ENCODE assay signal across 2 cellular contexts in the genomic region with DNA sequence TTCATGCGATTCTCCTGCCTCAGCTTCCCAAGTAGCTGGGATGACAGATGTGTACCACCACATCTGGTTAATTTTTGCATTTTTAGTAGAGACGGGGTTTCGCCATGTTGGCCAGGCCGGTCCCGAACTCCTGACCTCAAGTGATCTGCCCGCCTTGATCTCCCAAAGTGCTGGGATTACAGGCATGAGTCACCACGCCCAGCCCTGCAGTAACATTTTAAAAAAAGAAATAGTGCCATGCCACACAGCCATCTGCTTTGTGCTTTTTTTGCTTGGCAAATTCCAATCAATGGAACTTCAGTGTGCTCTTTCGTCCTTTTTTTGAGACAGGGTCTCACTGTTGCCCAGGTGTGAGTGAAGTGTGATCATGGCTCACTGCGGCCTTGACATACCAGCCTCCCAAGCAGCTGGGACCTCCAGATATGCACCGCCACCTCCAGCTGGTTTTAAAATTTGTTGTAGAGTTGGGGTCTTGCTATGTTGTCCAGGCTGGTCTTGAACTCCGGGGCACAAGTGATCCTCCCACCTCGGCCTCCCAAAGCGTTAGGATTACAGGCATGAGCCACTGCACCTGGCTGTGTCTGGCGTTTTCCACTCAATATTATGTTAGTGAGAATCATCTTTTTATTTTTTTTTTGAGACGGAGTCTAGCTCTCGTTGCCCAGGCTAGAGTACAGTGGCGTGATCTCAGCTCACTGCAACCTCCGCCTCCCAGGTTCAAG.
A peak's percentile ranks its signal among the peaks of the same experiment; 100 is the strongest.
TF ChIP-seq lines count a peak whose summit lies in the region.

No MANE protein-coding gene starts in this region.

TF ChIP-seq in HCT116, 20 proteins besides CTCF, POLR2A, EP300 and RAD21:
- TF ChIP-seq JUND (IDR thresholded peaks at IDR 0.05) = peak; percentile 5; the same call in 1 of the 2 replicates
- TF ChIP-seq TCF7L2 (IDR thresholded peaks at IDR 0.05; ENCODE audit: borderline replicate concordance, extremely low read depth, insufficient read depth, insufficient read length) = no peak

TF ChIP-seq in H1, 55 proteins besides CTCF, POLR2A, EP300 and RAD21:
- TF ChIP-seq, protein P1, sequence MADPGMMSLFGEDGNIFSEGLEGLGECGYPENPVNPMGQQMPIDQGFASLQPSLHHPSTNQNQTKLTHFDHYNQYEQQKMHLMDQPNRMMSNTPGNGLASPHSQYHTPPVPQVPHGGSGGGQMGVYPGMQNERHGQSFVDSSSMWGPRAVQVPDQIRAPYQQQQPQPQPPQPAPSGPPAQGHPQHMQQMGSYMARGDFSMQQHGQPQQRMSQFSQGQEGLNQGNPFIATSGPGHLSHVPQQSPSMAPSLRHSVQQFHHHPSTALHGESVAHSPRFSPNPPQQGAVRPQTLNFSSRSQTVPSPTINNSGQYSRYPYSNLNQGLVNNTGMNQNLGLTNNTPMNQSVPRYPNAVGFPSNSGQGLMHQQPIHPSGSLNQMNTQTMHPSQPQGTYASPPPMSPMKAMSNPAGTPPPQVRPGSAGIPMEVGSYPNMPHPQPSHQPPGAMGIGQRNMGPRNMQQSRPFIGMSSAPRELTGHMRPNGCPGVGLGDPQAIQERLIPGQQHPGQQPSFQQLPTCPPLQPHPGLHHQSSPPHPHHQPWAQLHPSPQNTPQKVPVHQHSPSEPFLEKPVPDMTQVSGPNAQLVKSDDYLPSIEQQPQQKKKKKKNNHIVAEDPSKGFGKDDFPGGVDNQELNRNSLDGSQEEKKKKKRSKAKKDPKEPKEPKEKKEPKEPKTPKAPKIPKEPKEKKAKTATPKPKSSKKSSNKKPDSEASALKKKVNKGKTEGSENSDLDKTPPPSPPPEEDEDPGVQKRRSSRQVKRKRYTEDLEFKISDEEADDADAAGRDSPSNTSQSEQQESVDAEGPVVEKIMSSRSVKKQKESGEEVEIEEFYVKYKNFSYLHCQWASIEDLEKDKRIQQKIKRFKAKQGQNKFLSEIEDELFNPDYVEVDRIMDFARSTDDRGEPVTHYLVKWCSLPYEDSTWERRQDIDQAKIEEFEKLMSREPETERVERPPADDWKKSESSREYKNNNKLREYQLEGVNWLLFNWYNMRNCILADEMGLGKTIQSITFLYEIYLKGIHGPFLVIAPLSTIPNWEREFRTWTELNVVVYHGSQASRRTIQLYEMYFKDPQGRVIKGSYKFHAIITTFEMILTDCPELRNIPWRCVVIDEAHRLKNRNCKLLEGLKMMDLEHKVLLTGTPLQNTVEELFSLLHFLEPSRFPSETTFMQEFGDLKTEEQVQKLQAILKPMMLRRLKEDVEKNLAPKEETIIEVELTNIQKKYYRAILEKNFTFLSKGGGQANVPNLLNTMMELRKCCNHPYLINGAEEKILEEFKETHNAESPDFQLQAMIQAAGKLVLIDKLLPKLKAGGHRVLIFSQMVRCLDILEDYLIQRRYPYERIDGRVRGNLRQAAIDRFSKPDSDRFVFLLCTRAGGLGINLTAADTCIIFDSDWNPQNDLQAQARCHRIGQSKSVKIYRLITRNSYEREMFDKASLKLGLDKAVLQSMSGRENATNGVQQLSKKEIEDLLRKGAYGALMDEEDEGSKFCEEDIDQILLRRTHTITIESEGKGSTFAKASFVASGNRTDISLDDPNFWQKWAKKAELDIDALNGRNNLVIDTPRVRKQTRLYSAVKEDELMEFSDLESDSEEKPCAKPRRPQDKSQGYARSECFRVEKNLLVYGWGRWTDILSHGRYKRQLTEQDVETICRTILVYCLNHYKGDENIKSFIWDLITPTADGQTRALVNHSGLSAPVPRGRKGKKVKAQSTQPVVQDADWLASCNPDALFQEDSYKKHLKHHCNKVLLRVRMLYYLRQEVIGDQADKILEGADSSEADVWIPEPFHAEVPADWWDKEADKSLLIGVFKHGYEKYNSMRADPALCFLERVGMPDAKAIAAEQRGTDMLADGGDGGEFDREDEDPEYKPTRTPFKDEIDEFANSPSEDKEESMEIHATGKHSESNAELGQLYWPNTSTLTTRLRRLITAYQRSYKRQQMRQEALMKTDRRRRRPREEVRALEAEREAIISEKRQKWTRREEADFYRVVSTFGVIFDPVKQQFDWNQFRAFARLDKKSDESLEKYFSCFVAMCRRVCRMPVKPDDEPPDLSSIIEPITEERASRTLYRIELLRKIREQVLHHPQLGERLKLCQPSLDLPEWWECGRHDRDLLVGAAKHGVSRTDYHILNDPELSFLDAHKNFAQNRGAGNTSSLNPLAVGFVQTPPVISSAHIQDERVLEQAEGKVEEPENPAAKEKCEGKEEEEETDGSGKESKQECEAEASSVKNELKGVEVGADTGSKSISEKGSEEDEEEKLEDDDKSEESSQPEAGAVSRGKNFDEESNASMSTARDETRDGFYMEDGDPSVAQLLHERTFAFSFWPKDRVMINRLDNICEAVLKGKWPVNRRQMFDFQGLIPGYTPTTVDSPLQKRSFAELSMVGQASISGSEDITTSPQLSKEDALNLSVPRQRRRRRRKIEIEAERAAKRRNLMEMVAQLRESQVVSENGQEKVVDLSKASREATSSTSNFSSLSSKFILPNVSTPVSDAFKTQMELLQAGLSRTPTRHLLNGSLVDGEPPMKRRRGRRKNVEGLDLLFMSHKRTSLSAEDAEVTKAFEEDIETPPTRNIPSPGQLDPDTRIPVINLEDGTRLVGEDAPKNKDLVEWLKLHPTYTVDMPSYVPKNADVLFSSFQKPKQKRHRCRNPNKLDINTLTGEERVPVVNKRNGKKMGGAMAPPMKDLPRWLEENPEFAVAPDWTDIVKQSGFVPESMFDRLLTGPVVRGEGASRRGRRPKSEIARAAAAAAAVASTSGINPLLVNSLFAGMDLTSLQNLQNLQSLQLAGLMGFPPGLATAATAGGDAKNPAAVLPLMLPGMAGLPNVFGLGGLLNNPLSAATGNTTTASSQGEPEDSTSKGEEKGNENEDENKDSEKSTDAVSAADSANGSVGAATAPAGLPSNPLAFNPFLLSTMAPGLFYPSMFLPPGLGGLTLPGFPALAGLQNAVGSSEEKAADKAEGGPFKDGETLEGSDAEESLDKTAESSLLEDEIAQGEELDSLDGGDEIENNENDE (IDR thresholded peaks at IDR 0.05; ENCODE audit: insufficient replicate concordance, low read length) = no peak
- TF ChIP-seq SP4 (IDR thresholded peaks at IDR 0.05; ENCODE audit: low read length) (no peak), KDM1A (IDR thresholded peaks at IDR 0.05; ENCODE audit: borderline replicate concordance, low read length) (peak; percentile 69; the same call in 1 of the 2 replicates)
TF ChIP-seq in H1: peak in this region for 1.
